In the genomic region with DNA sequence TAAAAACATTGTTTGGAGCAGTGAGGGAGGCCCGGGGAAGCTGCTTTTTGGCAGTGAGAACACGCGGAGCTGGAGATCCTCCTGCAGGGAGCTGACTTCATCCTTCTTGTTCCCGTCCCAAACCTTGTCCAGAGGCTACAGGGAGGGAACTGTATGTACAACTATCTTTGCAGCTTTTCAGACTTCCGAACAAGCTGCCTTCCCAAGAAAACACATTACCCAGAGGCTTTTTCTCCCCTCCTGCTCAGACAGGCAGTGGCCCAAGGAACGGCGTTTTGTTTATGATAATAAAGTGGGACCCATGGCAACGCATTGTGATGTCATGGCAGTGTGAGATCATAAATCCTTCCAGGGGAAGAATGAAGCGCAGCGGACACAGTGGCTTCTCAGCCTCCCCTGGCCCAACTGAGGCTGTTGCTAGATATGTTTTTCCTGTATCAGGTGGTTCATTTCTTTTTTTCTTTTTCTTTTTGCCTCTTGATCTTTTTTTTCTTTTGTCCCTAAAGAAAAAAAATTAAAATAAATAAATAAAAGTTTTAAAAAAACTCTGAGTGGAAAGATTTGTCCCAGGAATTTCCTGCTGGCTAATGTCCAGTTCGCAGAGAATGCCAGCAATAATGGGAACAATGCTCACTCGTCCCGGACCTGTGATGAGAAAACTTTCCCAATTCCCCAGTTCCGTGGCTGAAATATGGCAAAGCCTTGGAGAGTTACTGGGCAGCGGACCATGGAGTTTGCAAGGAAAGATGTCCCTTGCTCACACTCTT, we compare ENCODE assay signal across 8 cellular contexts.
DNase-seq lines count a peak whose midpoint lies in the region; ATAC-seq, FAIRE-seq and TF ChIP-seq lines count a peak whose summit lies in the region.

No MANE protein-coding gene starts in this region.

- H3K36me3 ChIP-seq in Panc1 (ENCODE audit: control insufficient read depth, insufficient read depth, low read length) (no peaks in the 10 kb centered on the region), pancreas (no peaks in the 10 kb centered on the region)

- ATAC-seq in Panc1 (peak; percentile 62), pancreas (peak; percentile 69 to 84 (median 82)), HG03442 (IDR thresholded peaks at IDR 0.05; ENCODE audit: unreplicated experiment) (no peak), HG02970 (IDR thresholded peaks at IDR 0.05; ENCODE audit: low FRiP score, unreplicated experiment) (no peak)

- H3K9me3 ChIP-seq in Panc1 (ENCODE audit: control insufficient read depth, insufficient read depth, low read depth, low read length) (no peaks in the 10 kb centered on the region), pancreas (no peaks in the 10 kb centered on the region)

- no TSS peak for BruUV-seq in Panc1 (replicated peaks; lab: Mats Ljungman, UMichigan)

- POLR2A ChIA-PET in Panc1 (lab: Charles Lee) = interaction anchor here (0.5 kb wide), 1 partner anchor 134 kb away, joined by 8 read pairs; no protein-coding TSS in a partner anchor

- intact Hi-C loops in Panc1 (cut with micrococcal nuclease; ENCODE audit: unreplicated experiment) = loop anchor here (10.0 kb wide), 1 partner anchor 139 kb away; no protein-coding TSS in a partner anchor
- intact Hi-C loops in pancreas (cut with DNase I) = no loop called here

- H3K4me3 ChIP-seq in Panc1 (ENCODE audit: low read depth in 2 of 2, low read length in 2 of 2) (peak overlapping the region in 1 of 2 experiments; percentile 40; a peak in 2 of 4 replicates), fibroblast of the aortic adventitia (ENCODE audit: low read depth, low read length) (peak overlapping the region; percentile 36), pancreas (no peak overlapping the region)

- TF ChIP-seq CTCF in Panc1 (IDR thresholded peaks at IDR 0.05) (no peak), fibroblast of the aortic adventitia (IDR thresholded peaks at IDR 0.05; ENCODE audit: insufficient read depth, low read length) (no peak), pancreas (IDR thresholded peaks at IDR 0.05) (no peak)

- H3K4me1 ChIP-seq in Panc1 (ENCODE audit: control insufficient read depth, insufficient read depth, low read length) = peaks cover 51% of the 10 kb centered on the region
- peaks cover 0 to 8% (median 0%) of the 10 kb centered on the region in 3 donors for H3K4me1 ChIP-seq in pancreas

- 38 to 39% methylated on average over 15 of the region's 15 CpGs for WGBS in pancreas, 2 donors

- peak; percentile 93 for DNase-seq in EL
- no peak for DNase-seq in Panc1 (ENCODE audit: low read depth, low spot score)
- peak; percentile 98 for DNase-seq in fibroblast of the aortic adventitia (ENCODE audit: low read depth)
- peak in 4 of 6 donors; percentile 33 to 42 (median 38) for DNase-seq in pancreas
- no peak for DNase-seq in activated gamma-delta T cell treated with Interleukin-2 at 50 U/mL for 16 hours
- DNase-seq in stimulated activated CD4-positive, alpha-beta T cell treated with anti-CD3 and anti-CD28 coated beads, Interleukin-15, amount 100 ng/mL, for 24 hours = no peak

- peak; percentile 81 for FAIRE-seq in pancreas (lab: Jason Lieb, UNC)

- CTCF ChIA-PET in Panc1 (lab: Charles Lee) = interaction anchor here (0.5 kb wide), 1 partner anchor 478 kb away, joined by 5 read pairs; no protein-coding TSS in a partner anchor

- no peaks in the 10 kb centered on the region for H3K27me3 ChIP-seq in Panc1 (ENCODE audit: control insufficient read depth, insufficient read depth, low read length)
- H3K27me3 ChIP-seq in pancreas = no peaks in the 10 kb centered on the region

- in situ Hi-C loops in Panc1 (cut with HindIII; ENCODE audit: low pct_unique_long_range_greater_than_20kb, low sequenced_read_pairs) = no loop called here

- peak overlapping the region; percentile 97 for H3K27ac ChIP-seq in Panc1 (ENCODE audit: low read length)
- peak overlapping the region in 2 of 4 donors; percentile 19 to 22 for H3K27ac ChIP-seq in pancreas

Comparison
In these comparisons a context has a peak if more than half of its experiments do, and no peak if none do; other contexts are left out.
1. DNase-seq: peak in EL (single experiment), fibroblast of the aortic adventitia (single experiment) and pancreas (4 of 6); none in Panc1 (single experiment), activated gamma-delta T cell treated with Interleukin-2 at 50 U/mL for 16 hours (single experiment) and stimulated activated CD4-positive, alpha-beta T cell treated with anti-CD3 and anti-CD28 coated beads, Interleukin-15, amount 100 ng/mL, for 24 hours (single experiment).
2. ATAC-seq: peak in Panc1 (single experiment) and pancreas (4 of 4); none in HG03442 (single experiment) and HG02970 (single experiment).